16 cellular contexts compared by ENCODE assay signal in the genomic region with DNA sequence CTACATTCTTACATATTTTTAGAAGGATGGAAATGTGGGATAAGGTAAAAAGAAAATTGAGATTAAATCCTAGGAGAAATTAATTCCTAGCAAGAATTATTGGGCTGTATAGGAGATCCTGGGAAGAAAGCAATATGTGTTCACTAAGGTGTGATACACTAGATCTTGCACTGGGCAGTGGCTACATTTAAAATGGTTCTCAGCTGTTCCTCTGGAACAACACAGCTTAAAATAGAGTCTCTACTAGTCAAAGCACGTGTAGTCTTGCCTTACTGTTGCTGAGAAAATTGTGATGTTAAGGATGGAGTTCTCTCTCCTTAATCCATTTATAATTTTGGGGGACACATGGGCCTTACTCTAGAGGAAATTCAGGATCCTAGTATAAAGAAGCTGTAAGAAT. TPM values are rescaled to one million over a fixed set of nuclear protein-coding genes. Genes with fewer than 3 reads are reported as not detected.
DNase-seq lines count a peak whose midpoint lies in the region; ATAC-seq and TF ChIP-seq lines count a peak whose summit lies in the region.
"Had no signal": no experiment of that assay in that cellular context is flagged by ENCODE, and none has a peak within 500 bp of the region (broad histone marks: within the 10 kb centered on the region; RNA-seq: fewer than 3 reads in every experiment).

No MANE protein-coding gene starts in this region.

- H3K4me3 ChIP-seq in gastrocnemius medialis = no peak overlapping the region
- H3K4me3 ChIP-seq: HAP-1 had no signal

- H3K36me3 ChIP-seq in gastrocnemius medialis = no peaks in the 10 kb centered on the region

- H3K4me1 ChIP-seq in gastrocnemius medialis = peaks cover 38 to 39% of the 10 kb centered on the region in 2 donors
- H3K4me1 ChIP-seq: HAP-1 had no signal

- in situ Hi-C loops in gastrocnemius medialis (cut with MboI; ENCODE audit: low sequenced_read_pairs in 4 of 4) = no loop called here

- no peak for TF ChIP-seq POLR2A in gastrocnemius medialis (IDR thresholded peaks at IDR 0.05)

- no peaks in the 10 kb centered on the region for H3K9me3 ChIP-seq in gastrocnemius medialis
- H3K9me3 ChIP-seq: HAP-1 had no signal

- H3K27me3 ChIP-seq in gastrocnemius medialis = no peaks in the 10 kb centered on the region

- intact Hi-C loops in gastrocnemius medialis (cut with DNase I; ENCODE audit: low total_unique reads) = no loop called here

- peak; percentile 89 to 97 for ATAC-seq in gastrocnemius medialis
- no peak for ATAC-seq in GM19452 (IDR thresholded peaks at IDR 0.05; ENCODE audit: unreplicated experiment)
- no peak for ATAC-seq in HG03354 (IDR thresholded peaks at IDR 0.05; ENCODE audit: poor library complexity, severe bottlenecking, unreplicated experiment)

- TF ChIP-seq CTCF in VCaP (conservative IDR thresholded peaks at IDR 0.05) (no peak), gastrocnemius medialis (IDR thresholded peaks at IDR 0.05 in 4 of 5, conservative IDR thresholded peaks at IDR 0.05 in 1 of 5) (no peak)

- DNase-seq in myocyte (ENCODE audit: low read depth) (peak; percentile 72), gastrocnemius medialis (no peak), NCI-H748 treated with DMSO at 0.1 percent for 48 hours (lab: John Stamatoyannopoulos, UW) (no peak)
- DNase-seq: C1 segment of cervical spinal cord; Calu3; CD4-positive, alpha-beta memory T cell; COR-L47; DMS53; DMS79 treated with DMSO at 0.1 percent for 48 hours; GF-D8; GOT3; HFFc6 had no signal

- H3K27ac ChIP-seq in VCaP (peak overlapping the region; percentile 65), gastrocnemius medialis (peak overlapping the region; percentile 68 to 75 (median 73))

RNA-seq across cellular contexts. Expression of a gene that starts 54.9 kb away (rescaled TPM):
- 55.7 and 66.3 TPM in 2 replicates for total RNA-seq in myocyte
- polyA plus RNA-seq in myocyte (2012) = 56.5 TPM
- 10 to 100 TPM; 20.4 to 24.8 (median 23.1) TPM for total RNA-seq in gastrocnemius medialis

Comparison
In these comparisons a context has a peak if more than half of its experiments do, and no peak if none do; other contexts are left out.
1. ATAC-seq: peak in gastrocnemius medialis (2 of 2); none in GM19452 (single experiment) and HG03354 (single experiment).